8 cellular contexts compared by ENCODE assay signal in the genomic region with DNA sequence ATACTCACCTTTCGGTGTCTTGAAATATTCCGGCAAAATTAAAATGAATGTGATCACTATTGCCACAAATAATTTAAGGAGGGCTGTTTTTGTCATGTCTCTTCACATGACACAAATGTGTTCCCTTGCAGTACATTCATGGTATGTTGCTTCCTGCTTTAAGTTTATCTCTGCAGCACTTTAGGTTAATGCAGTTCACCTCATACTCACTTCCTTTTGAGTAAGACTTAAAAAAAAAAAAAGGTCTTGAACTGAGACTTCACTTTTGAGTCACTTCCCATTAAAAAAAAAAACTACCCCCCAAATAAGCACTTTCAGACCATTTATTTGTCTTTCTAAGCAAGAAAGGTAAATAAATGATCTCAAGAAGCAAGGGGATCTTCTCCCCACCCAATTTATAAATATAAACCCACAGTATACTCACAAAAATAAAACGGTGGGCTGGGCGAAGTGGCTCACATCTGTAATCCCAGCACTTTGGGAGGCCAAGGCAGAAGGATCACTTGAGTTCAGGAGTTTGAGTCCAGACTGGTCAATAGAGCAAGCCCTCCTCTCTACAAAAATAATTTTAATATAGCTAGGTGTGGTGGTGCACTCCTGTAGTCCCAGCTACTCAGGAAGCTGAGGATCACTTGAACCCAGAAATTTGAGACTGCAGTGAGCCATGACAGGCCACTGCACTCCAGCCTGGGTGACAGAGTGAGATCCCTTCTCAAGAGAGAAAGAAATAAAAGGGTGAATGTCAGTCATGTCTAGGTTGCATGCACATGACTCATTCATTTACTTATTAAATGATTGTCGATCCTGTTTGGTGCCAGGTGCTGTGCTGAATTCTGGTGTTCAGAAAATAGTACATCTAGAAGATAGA. TPM values are rescaled to one million over a fixed set of nuclear protein-coding genes. Genes with fewer than 3 reads are reported as not detected.
DNase-seq lines count a peak whose midpoint lies in the region; ATAC-seq and TF ChIP-seq lines count a peak whose summit lies in the region.

A gene with protein sequence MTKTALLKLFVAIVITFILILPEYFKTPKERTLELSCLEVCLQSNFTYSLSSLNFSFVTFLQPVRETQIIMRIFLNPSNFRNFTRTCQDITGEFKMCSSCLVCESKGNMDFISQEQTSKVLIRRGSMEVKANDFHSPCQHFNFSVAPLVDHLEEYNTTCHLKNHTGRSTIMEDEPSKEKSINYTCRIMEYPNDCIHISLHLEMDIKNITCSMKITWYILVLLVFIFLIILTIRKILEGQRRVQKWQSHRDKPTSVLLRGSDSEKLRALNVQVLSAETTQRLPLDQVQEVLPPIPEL (minus strand): TSS at position 192 of the 868 bp plus-strand sequence. CDS start 96 bp downstream, at position 96.

- H3K4me1 Mint-ChIP-seq in activated T-helper 2 cell treated with anti-CD3 and anti-CD28 coated beads, Interferon-gamma antibody, Interleukin-2, Interleukin-4, amounts not matched to agents 10 μg/mL and 5 μg/mL and 100 μg/mL, durations not matched to agents 14 hours and 24 hours and 36 hours (ENCODE audit: low read depth) = peaks cover 45% of the 10 kb centered on the region
- peaks cover 13 to 48% (median 30%) of the 10 kb centered on the region in 3 donors for H3K4me1 Mint-ChIP-seq in naive B cell

- no peaks in the 10 kb centered on the region for H3K79me1 ChIP-seq in mesendoderm (ENCODE audit: low read length)

- H3K36me3 ChIP-seq in mesendoderm (ENCODE audit: control insufficient read depth, insufficient read depth, low read length) = no peaks in the 10 kb centered on the region

- peak within 1 kb of the TSS; percentile 80 for H3K27ac Mint-ChIP-seq in activated T-helper 2 cell treated with anti-CD3 and anti-CD28 coated beads, Interferon-gamma antibody, Interleukin-2, Interleukin-4, amounts not matched to agents 10 μg/mL and 5 μg/mL and 100 μg/mL, durations not matched to agents 14 hours and 24 hours and 36 hours
- H3K27ac Mint-ChIP-seq in naive B cell = peak within 1 kb of the TSS; percentile 78 to 96 (median 91)

- H3K4me1 ChIP-seq in mesendoderm (ENCODE audit: control insufficient read depth, low read depth, low read length) = no peaks in the 10 kb centered on the region

- no peak within 1 kb of the TSS for H2AK5ac ChIP-seq in mesendoderm (ENCODE audit: low read length)

- H3K9ac ChIP-seq in mesendoderm (ENCODE audit: low read length) = no peak within 1 kb of the TSS

- no peak within 1 kb of the TSS for H4K5ac ChIP-seq in mesendoderm (ENCODE audit: low read length)

- no CpG with 5 or more reads among the region's 5 CpGs for WGBS in mesendoderm (ENCODE audit: extremely low coverage, insufficient coverage, low lambda C conversion rate)

- H2BK15ac ChIP-seq in mesendoderm (replicated peaks; ENCODE audit: low read depth) = no peak within 1 kb of the TSS

- H3K4me3 ChIP-seq in mesendoderm (ENCODE audit: low read length) = no peak within 1 kb of the TSS

- H3K18ac ChIP-seq in mesendoderm (ENCODE audit: low read length) = no peak within 1 kb of the TSS

- ATAC-seq in GM18505 (IDR thresholded peaks at IDR 0.05; ENCODE audit: unreplicated experiment) (peak; percentile 65), naive B cell (ENCODE audit: low read depth in 2 of 2) (peak; percentile 81 to 82), Right ventricle myocardium superior (ENCODE audit: poor library complexity) (no peak)

- no peak within 1 kb of the TSS for H2BK120ac ChIP-seq in mesendoderm (ENCODE audit: low read depth, low read length)

- DNase-seq in H4 (ENCODE audit: low spot score) = peak; percentile 65
- DNase-seq in M059J (ENCODE audit: low read depth) = peak; percentile 35
- no peak for DNase-seq in activated T-helper 2 cell treated with anti-CD3 and anti-CD28 coated beads, Interferon-gamma antibody, Interleukin-2, Interleukin-4, amounts not matched to agents 10 μg/mL and 5 μg/mL and 100 μg/mL, durations not matched to agents 14 hours and 24 hours and 36 hours (ENCODE audit: low spot score)
- DNase-seq in naive B cell = peak; percentile 69
- no peak for DNase-seq in Right ventricle myocardium superior
- DNase-seq in mesendoderm = no peak
- no peak for DNase-seq in NCI-H446 treated with DMSO at 0.1 percent for 48 hours (lab: John Stamatoyannopoulos, UW)

- H3K27me3 ChIP-seq in mesendoderm (ENCODE audit: insufficient read depth, low read length, poor library complexity) = no peaks in the 10 kb centered on the region

- TF ChIP-seq POLR2A in GM18505 (IDR thresholded peaks at IDR 0.05; ENCODE audit: borderline replicate concordance, extremely low read depth, insufficient read depth, insufficient read length) = peak; percentile 67

- no peaks in the 10 kb centered on the region for H3K36me3 Mint-ChIP-seq in activated T-helper 2 cell treated with anti-CD3 and anti-CD28 coated beads, Interferon-gamma antibody, Interleukin-2, Interleukin-4, amounts not matched to agents 10 μg/mL and 5 μg/mL and 100 μg/mL, durations not matched to agents 14 hours and 24 hours and 36 hours (ENCODE audit: low read depth)
- H3K36me3 Mint-ChIP-seq in naive B cell = peaks cover 0 to 6% of the 10 kb centered on the region in 2 donors

- no peak within 1 kb of the TSS for H3K56ac ChIP-seq in mesendoderm (ENCODE audit: low read length)

- peak within 1 kb of the TSS; percentile 86 for H3K4me3 Mint-ChIP-seq in activated T-helper 2 cell treated with anti-CD3 and anti-CD28 coated beads, Interferon-gamma antibody, Interleukin-2, Interleukin-4, amounts not matched to agents 10 μg/mL and 5 μg/mL and 100 μg/mL, durations not matched to agents 14 hours and 24 hours and 36 hours (ENCODE audit: low read depth)
- peak within 1 kb of the TSS; percentile 76 to 95 (median 94) for H3K4me3 Mint-ChIP-seq in naive B cell

- intact Hi-C loops in activated T-helper 2 cell treated with anti-CD3 and anti-CD28 coated beads, Interferon-gamma antibody, Interleukin-2, Interleukin-4, amounts not matched to agents 10 μg/mL and 5 μg/mL and 100 μg/mL, durations not matched to agents 14 hours and 24 hours and 36 hours (cut with micrococcal nuclease) = loop anchor here (1.0 to 10.0 kb wide), 7 partner anchors 12 to 898 kb away; no protein-coding TSS in a partner anchor
- intact Hi-C loops in Right ventricle myocardium superior (cut with DNase I) = no loop called here

- H3K23ac ChIP-seq in mesendoderm (ENCODE audit: low read length) = no peak within 1 kb of the TSS

- no peak within 1 kb of the TSS for H3K27ac ChIP-seq in mesendoderm (ENCODE audit: low read depth, low read length)

- no peaks in the 10 kb centered on the region for H3K9me3 Mint-ChIP-seq in activated T-helper 2 cell treated with anti-CD3 and anti-CD28 coated beads, Interferon-gamma antibody, Interleukin-2, Interleukin-4, amounts not matched to agents 10 μg/mL and 5 μg/mL and 100 μg/mL, durations not matched to agents 14 hours and 24 hours and 36 hours
- no peaks in the 10 kb centered on the region for H3K9me3 Mint-ChIP-seq in naive B cell

- H3K79me2 ChIP-seq in mesendoderm (ENCODE audit: control insufficient read depth, insufficient read depth, low read length) = no peaks in the 10 kb centered on the region

- no peak within 1 kb of the TSS for H4K8ac ChIP-seq in mesendoderm (ENCODE audit: low read depth, low read length)

- no peak within 1 kb of the TSS for H3K4ac ChIP-seq in mesendoderm (ENCODE audit: low read depth, low read length)

- H3K27me3 Mint-ChIP-seq in activated T-helper 2 cell treated with anti-CD3 and anti-CD28 coated beads, Interferon-gamma antibody, Interleukin-2, Interleukin-4, amounts not matched to agents 10 μg/mL and 5 μg/mL and 100 μg/mL, durations not matched to agents 14 hours and 24 hours and 36 hours (ENCODE audit: low read depth) = no peaks in the 10 kb centered on the region
- no peaks in the 10 kb centered on the region for H3K27me3 Mint-ChIP-seq in naive B cell

- H2BK5ac ChIP-seq in mesendoderm (ENCODE audit: low read length) = no peak within 1 kb of the TSS

- no peak within 1 kb of the TSS for H3K4me2 ChIP-seq in mesendoderm (ENCODE audit: low read length)

RNA-seq across cellular contexts. Expression of the gene that starts here (rescaled TPM):
- total RNA-seq in H4 (2014; rRNA removed; shearing (Covaris generic)) = 1.3 and 2.7 TPM in 2 replicates
- 0.37 and 3.9 TPM in 2 replicates for total RNA-seq in M059J (2014; rRNA removed; shearing (Covaris generic))
- 17.6 and 17.8 TPM in 2 replicates for total RNA-seq in activated T-helper 2 cell treated with anti-CD3 and anti-CD28 coated beads, Interferon-gamma antibody, Interleukin-2, Interleukin-4, amounts not matched to agents 10 μg/mL and 5 μg/mL and 100 μg/mL, durations not matched to agents 14 hours and 24 hours and 36 hours
- 100 to 1,000 TPM in 5 of 6 donors, 10 to 100 TPM in 1; 78.4 to 212 (median 144) TPM for polyA plus RNA-seq in naive B cell (ENCODE audit: low read depth in 6 of 6)
- not detected for total RNA-seq in Right ventricle myocardium superior
- not detected for polyA plus RNA-seq in mesendoderm (2013, experiment 1 of 2)
- not detected for polyA plus RNA-seq in mesendoderm (2013, experiment 2 of 2)

Comparison
In these comparisons a context has a peak if more than half of its experiments do, and no peak if none do; other contexts are left out.
1. DNase-seq: peak in H4 (single experiment), M059J (single experiment) and naive B cell (single experiment); none in activated T-helper 2 cell treated with anti-CD3 and anti-CD28 coated beads, Interferon-gamma antibody, Interleukin-2, Interleukin-4, amounts not matched to agents 10 μg/mL and 5 μg/mL and 100 μg/mL, durations not matched to agents 14 hours and 24 hours and 36 hours (single experiment), Right ventricle myocardium superior (single experiment), mesendoderm (single experiment) and NCI-H446 treated with DMSO at 0.1 percent for 48 hours (single experiment).